ENCODE assay signal across 1 cellular context in the genomic region with DNA sequence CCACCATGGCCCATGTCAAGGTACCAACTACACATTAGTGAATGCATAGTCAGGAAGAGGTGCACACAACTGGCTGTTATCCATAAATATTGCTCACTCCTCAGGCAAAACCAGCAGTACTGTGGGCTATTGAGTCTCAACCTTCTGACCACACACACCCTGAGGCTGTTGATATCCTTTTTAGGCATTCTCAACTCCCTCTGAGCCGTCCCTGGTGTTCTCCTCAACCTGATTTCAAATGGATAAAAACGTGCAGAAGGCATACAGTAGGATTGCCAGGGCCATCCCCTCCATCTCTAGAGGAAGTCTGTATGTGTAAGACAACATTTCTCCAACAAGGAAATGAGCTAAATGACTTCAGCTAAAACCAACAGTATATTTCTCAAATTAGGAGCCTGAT.
TF ChIP-seq lines count a peak whose summit lies in the region.

No MANE protein-coding gene starts in this region.

TF ChIP-seq in SK-N-SH treated with all-trans-retinoic acid at 6 μM for 48 hours, 23 proteins besides CTCF, POLR2A, EP300 and RAD21 (continued from another document):
- TF ChIP-seq, protein P1, sequence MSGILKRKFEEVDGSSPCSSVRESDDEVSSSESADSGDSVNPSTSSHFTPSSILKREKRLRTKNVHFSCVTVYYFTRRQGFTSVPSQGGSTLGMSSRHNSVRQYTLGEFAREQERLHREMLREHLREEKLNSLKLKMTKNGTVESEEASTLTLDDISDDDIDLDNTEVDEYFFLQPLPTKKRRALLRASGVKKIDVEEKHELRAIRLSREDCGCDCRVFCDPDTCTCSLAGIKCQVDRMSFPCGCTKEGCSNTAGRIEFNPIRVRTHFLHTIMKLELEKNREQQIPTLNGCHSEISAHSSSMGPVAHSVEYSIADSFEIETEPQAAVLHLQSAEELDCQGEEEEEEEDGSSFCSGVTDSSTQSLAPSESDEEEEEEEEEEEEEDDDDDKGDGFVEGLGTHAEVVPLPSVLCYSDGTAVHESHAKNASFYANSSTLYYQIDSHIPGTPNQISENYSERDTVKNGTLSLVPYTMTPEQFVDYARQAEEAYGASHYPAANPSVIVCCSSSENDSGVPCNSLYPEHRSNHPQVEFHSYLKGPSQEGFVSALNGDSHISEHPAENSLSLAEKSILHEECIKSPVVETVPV (CRISPR knock-in tag; IDR thresholded peaks at IDR 0.05) = no peak
- TF ChIP-seq, protein P2, sequence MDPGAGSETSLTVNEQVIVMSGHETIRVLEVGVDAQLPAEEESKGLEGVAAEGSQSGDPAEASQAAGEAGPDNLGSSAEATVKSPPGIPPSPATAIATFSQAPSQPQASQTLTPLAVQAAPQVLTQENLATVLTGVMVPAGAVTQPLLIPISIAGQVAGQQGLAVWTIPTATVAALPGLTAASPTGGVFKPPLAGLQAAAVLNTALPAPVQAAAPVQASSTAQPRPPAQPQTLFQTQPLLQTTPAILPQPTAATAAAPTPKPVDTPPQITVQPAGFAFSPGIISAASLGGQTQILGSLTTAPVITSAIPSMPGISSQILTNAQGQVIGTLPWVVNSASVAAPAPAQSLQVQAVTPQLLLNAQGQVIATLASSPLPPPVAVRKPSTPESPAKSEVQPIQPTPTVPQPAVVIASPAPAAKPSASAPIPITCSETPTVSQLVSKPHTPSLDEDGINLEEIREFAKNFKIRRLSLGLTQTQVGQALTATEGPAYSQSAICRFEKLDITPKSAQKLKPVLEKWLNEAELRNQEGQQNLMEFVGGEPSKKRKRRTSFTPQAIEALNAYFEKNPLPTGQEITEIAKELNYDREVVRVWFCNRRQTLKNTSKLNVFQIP (CRISPR knock-in tag; IDR thresholded peaks at IDR 0.05; ENCODE audit: borderline replicate concordance, low read depth) = no peak
- TF ChIP-seq ARNTL (CRISPR knock-in tag; IDR thresholded peaks at IDR 0.05; ENCODE audit: borderline replicate concordance, low read depth) = no peak
- TF ChIP-seq ZNF70 (CRISPR knock-in tag; IDR thresholded peaks at IDR 0.05) = no peak
- TF ChIP-seq OSR1 (CRISPR knock-in tag; IDR thresholded peaks at IDR 0.05) = no peak
- TF ChIP-seq, protein P3, sequence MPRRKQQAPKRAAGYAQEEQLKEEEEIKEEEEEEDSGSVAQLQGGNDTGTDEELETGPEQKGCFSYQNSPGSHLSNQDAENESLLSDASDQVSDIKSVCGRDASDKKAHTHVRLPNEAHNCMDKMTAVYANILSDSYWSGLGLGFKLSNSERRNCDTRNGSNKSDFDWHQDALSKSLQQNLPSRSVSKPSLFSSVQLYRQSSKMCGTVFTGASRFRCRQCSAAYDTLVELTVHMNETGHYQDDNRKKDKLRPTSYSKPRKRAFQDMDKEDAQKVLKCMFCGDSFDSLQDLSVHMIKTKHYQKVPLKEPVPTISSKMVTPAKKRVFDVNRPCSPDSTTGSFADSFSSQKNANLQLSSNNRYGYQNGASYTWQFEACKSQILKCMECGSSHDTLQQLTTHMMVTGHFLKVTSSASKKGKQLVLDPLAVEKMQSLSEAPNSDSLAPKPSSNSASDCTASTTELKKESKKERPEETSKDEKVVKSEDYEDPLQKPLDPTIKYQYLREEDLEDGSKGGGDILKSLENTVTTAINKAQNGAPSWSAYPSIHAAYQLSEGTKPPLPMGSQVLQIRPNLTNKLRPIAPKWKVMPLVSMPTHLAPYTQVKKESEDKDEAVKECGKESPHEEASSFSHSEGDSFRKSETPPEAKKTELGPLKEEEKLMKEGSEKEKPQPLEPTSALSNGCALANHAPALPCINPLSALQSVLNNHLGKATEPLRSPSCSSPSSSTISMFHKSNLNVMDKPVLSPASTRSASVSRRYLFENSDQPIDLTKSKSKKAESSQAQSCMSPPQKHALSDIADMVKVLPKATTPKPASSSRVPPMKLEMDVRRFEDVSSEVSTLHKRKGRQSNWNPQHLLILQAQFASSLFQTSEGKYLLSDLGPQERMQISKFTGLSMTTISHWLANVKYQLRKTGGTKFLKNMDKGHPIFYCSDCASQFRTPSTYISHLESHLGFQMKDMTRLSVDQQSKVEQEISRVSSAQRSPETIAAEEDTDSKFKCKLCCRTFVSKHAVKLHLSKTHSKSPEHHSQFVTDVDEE (CRISPR knock-in tag; IDR thresholded peaks at IDR 0.05) = no peak
- TF ChIP-seq ZFP30 (CRISPR knock-in tag; IDR thresholded peaks at IDR 0.05) = no peak
- TF ChIP-seq TOX (CRISPR knock-in tag; IDR thresholded peaks at IDR 0.05; ENCODE audit: borderline replicate concordance) = no peak
- no peak for TF ChIP-seq BACH2 (CRISPR knock-in tag; IDR thresholded peaks at IDR 0.05; ENCODE audit: borderline replicate concordance)
TF ChIP-seq in SK-N-SH treated with all-trans-retinoic acid at 6 μM for 48 hours: peak in this region for 0.
